In genomic region chr10:96556003-96556402, GRCh38 we compare ENCODE assay signal across 7 cellular contexts. TPM values are rescaled to one million over a fixed set of nuclear protein-coding genes. Genes with fewer than 3 reads are reported as not detected.
DNase-seq lines count a peak whose midpoint lies in the region; TF ChIP-seq lines count a peak whose summit lies in the region.

No MANE protein-coding gene starts in this region.

- DNase-seq in GM06990 (ENCODE audit: extremely low read depth, insufficient read length) (no peak), M059J (ENCODE audit: low read depth) (peak; percentile 18), cardiac fibroblast (ENCODE audit: low read depth in 2 of 2) (peak; percentile 20), NCI-H526 treated with DMSO at 0.1 percent for 48 hours (lab: John Stamatoyannopoulos, UW) (no peak)
- no peak for DNase-seq in CD8-positive, alpha-beta memory T cell
- no peak for DNase-seq in activated T-cell treated with anti-CD3 and anti-CD28 coated beads, Interleukin-2, amount 50 U/mL, for 48 hours

- no peaks in the 10 kb centered on the region for H3K9me3 ChIP-seq in CD8-positive, alpha-beta memory T cell (ENCODE audit: low read length)

- CTCF ChIA-PET in CD8-positive, alpha-beta memory T cell (lab: Charles Lee): no interaction called here

- no peaks in the 10 kb centered on the region for H3K27me3 Mint-ChIP-seq in nephron (ENCODE audit: low read depth)
- H3K27me3 Mint-ChIP-seq in CD8-positive, alpha-beta memory T cell: no peaks in the 10 kb centered on the region

- TF ChIP-seq CTCF in GM06990 (IDR thresholded peaks at IDR 0.05; ENCODE audit: insufficient read depth, low read length, poor library complexity, severe bottlenecking): peak; percentile 36
- TF ChIP-seq CTCF in cardiac fibroblast (IDR thresholded peaks at IDR 0.05; ENCODE audit: low read depth, low read length): peak; percentile 35
- TF ChIP-seq CTCF in nephron (IDR thresholded peaks at IDR 0.05; ENCODE audit: unreplicated experiment in 3 of 3): peak; percentile 33 to 52 (median 33)

- H3K4me3 Mint-ChIP-seq in nephron: no peak overlapping the region
- H3K4me3 Mint-ChIP-seq in CD8-positive, alpha-beta memory T cell: no peak overlapping the region

- H3K36me3 Mint-ChIP-seq in nephron (ENCODE audit: low read depth): peaks cover 31% of the 10 kb centered on the region
- peaks cover 4 to 40% (median 13%) of the 10 kb centered on the region in 3 donors for H3K36me3 Mint-ChIP-seq in CD8-positive, alpha-beta memory T cell

- peaks cover 6% of the 10 kb centered on the region for H3K36me3 ChIP-seq in GM06990 (ENCODE audit: control insufficient read depth, insufficient read depth, low read length)
- peaks cover 28% of the 10 kb centered on the region for H3K36me3 ChIP-seq in CD8-positive, alpha-beta memory T cell (ENCODE audit: insufficient read depth, low read length)

- H3K4me1 ChIP-seq in CD8-positive, alpha-beta memory T cell (ENCODE audit: insufficient read depth, low read length): no peaks in the 10 kb centered on the region

- no peaks in the 10 kb centered on the region for H3K27me3 ChIP-seq in GM06990 (replicated peaks; ENCODE audit: control insufficient read depth, insufficient read depth, low read length)
- H3K27me3 ChIP-seq in CD8-positive, alpha-beta memory T cell (ENCODE audit: insufficient read depth, low read length, poor library complexity, severe bottlenecking): no peaks in the 10 kb centered on the region

- no peak overlapping the region for H3K27ac ChIP-seq in CD8-positive, alpha-beta memory T cell (ENCODE audit: low read depth, low read length)

- H3K4me1 Mint-ChIP-seq in nephron: no peaks in the 10 kb centered on the region
- peaks cover 3 to 6% (median 4%) of the 10 kb centered on the region in 3 donors for H3K4me1 Mint-ChIP-seq in CD8-positive, alpha-beta memory T cell

- H3K4me3 ChIP-seq in GM06990 (replicated peaks; ENCODE audit: low read depth, low read length) (no peak overlapping the region), cardiac fibroblast (replicated peaks in 1 of 2; ENCODE audit: low read depth in 2 of 2, low read length in 2 of 2) (no peak overlapping the region)
- no peak overlapping the region for H3K4me3 ChIP-seq in CD8-positive, alpha-beta memory T cell (ENCODE audit: low read length)

- no peaks in the 10 kb centered on the region for H3K9me3 Mint-ChIP-seq in nephron
- H3K9me3 Mint-ChIP-seq in CD8-positive, alpha-beta memory T cell: no peaks in the 10 kb centered on the region

- POLR2A ChIA-PET in CD8-positive, alpha-beta memory T cell (lab: Charles Lee): no interaction called here

- no peak overlapping the region for H3K27ac Mint-ChIP-seq in nephron
- H3K27ac Mint-ChIP-seq in CD8-positive, alpha-beta memory T cell: no peak overlapping the region

RNA-seq across cellular contexts. Expression of gene TM9SF3, which starts 30.8 kb away (rescaled TPM):
- 77.3 and 81.2 TPM in 2 replicates for total RNA-seq in M059J (2014; rRNA removed; shearing (Covaris generic))
- total RNA-seq in CD8-positive, alpha-beta memory T cell: 100 to 1,000 TPM in 1 of 2 experiments, 10 to 100 TPM in 1; 89.7 to 103 TPM
- 95.8 TPM for polyA plus RNA-seq in CD8-positive, alpha-beta memory T cell

RNA-seq across cellular contexts. Expression of gene TLL2, which starts 42.3 kb away (rescaled TPM):
- total RNA-seq in M059J (2014; rRNA removed; shearing (Covaris generic)): 0.02 TPM in 1 of 2 replicates, not detected in the other
- total RNA-seq in CD8-positive, alpha-beta memory T cell: under 1 TPM in 1 of 2 experiments, not detected in 1; 0.09 TPM
- not detected for polyA plus RNA-seq in CD8-positive, alpha-beta memory T cell

Comparison
In these comparisons a context has a peak if more than half of its experiments do, and no peak if none do; other contexts are left out.
1. DNase-seq: peak in M059J (single experiment) and cardiac fibroblast (2 of 2); none in GM06990 (single experiment), NCI-H526 treated with DMSO at 0.1 percent for 48 hours (single experiment), CD8-positive, alpha-beta memory T cell (0 of 5) and activated T-cell treated with anti-CD3 and anti-CD28 coated beads, Interleukin-2, amount 50 U/mL, for 48 hours (0 of 2).
2. Peak in every context shown above with its lines, with median percentiles within 50 percentile points of each other: CTCF ChIP-seq.